Comparison of ENCODE assay signal across 12 cellular contexts in the genomic region with DNA sequence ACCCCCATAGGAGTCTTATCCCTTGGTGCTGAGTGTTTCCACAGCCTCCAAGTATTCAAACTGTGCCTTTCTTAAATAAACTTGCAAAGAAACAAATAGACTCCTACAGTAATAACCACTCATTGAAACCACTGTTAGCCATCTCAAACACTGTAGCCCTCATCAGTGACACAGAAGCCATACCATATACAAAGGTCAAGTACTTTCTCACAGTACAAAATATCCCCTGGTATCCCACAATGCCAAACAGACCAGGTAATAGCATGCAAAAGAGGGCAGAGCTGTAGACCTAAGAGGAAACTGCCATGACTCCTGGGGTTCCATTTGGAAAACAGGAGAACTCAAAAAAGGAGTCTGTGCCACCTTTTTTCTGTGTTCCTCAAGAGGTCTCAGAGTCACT.
"Had no signal": no experiment of that assay in that cellular context is flagged by ENCODE, and none has a peak within 500 bp of the region (broad histone marks: within the 10 kb centered on the region; RNA-seq: fewer than 3 reads in every experiment).

No MANE protein-coding gene starts in this region.

- H3K4me3 ChIP-seq: coronary artery, right atrium auricular region, skin epidermis, tibial nerve, vagina had no signal

- H3K9me3 ChIP-seq: right atrium auricular region, tibial nerve, vagina had no signal

- H3K27me3 ChIP-seq: right atrium auricular region, vagina had no signal

- DNase-seq: activated CD8-positive, alpha-beta memory T cell treated with anti-CD3 and anti-CD28 coated beads for 24 hours; activated T-cell treated with anti-CD3 and anti-CD28 coated beads for 4 hours; effector CD8-positive, alpha-beta T cell; kidney; left ventricle myocardium superior; stimulated activated CD4-positive, alpha-beta T cell treated with anti-CD3 and anti-CD28 coated beads, Interleukin-4, amount 100 ng/mL, for 4 hours; T1000 had no signal

- H3K27ac ChIP-seq: coronary artery, right atrium auricular region, tibial nerve, vagina had no signal

- ATAC-seq: left ventricle myocardium superior had no signal

- H3K4me1 ChIP-seq: right atrium auricular region, tibial nerve, vagina had no signal

- H3K36me3 ChIP-seq: right atrium auricular region, tibial nerve, vagina had no signal
